ENCODE assay signal across 8 cellular contexts in the genomic region with DNA sequence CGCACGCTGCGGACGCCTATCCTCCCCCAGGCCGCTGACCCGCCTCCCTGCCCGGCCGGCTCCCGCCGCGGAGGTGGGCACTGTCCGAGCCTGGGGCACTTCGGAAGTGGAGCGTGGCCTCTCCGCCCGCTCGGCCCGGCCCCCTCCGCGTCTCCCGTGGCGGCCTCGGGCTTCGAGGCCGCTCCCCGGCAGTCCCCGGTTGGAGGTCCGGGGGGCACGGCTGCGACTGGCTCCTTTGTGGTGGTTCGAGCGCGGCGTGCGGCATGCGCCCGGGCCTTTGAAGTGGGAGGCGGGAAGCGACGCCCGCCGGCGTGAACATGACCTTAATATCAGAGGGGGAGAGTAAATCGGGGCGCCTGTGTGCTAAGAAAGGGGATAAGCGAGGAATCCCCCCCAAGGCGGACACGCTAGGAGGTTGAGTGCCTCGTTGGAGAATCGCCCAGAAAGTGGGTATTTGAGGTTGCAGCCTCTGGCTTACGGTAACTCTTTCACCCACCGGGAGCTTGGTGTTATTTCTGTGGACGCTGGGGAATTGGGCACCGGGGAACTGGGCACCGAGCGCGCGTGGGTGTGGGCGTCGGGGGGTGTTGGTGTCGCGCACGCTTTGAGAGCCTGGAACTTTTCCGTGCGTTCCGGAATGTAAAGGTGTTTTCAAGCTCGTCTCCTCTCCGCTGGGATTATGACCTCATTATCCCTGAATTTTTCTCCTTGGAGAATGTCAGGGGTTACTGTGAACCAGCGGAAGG. TPM values are rescaled to one million over a fixed set of nuclear protein-coding genes. Genes with fewer than 3 reads are reported as not detected.
DNase-seq lines count a peak whose midpoint lies in the region; ATAC-seq, FAIRE-seq and TF ChIP-seq lines count a peak whose summit lies in the region.

No MANE protein-coding gene starts in this region.

- H3K4me1 ChIP-seq in kidney (ENCODE audit: control insufficient read depth in 1 of 2, insufficient read depth in 1 of 2, low read depth in 1 of 2, low read length in 2 of 2), result peaks cover 3 to 5% of the 10 kb centered on the region in 2 donors

- CTCF ChIA-PET in AG04450 (lab: Charles Lee), result no interaction called here
- CTCF ChIA-PET in MCF 10A (lab: Yijun Ruan, JAX), result interaction anchor here (0.7 to 2.0 kb wide), 6 partner anchors 74 to 227 kb away, joined by 3 to 12 read pairs (median 4); a partner anchor contains a TSS

- H3K27me3 ChIP-seq in AG04450 (ENCODE audit: control insufficient read depth, insufficient read depth, low read length), result no peaks in the 10 kb centered on the region

- H3K27me3 Mint-ChIP-seq in T-helper 17 cell, result no peaks in the 10 kb centered on the region
- H3K27me3 Mint-ChIP-seq in MCF 10A (ENCODE audit: insufficient read depth, unreplicated experiment), result no peaks in the 10 kb centered on the region

- intact Hi-C loops in MCF 10A (cut with micrococcal nuclease), result loop anchor here (2.0 to 10.0 kb wide), 3 partner anchors 66 to 286 kb away; a partner anchor contains a TSS
- intact Hi-C loops in kidney (cut with DNase I), result no loop called here

- H3K4me3 Mint-ChIP-seq in T-helper 17 cell, result peak overlapping the region; percentile 91
- H3K4me3 Mint-ChIP-seq in MCF 10A (ENCODE audit: unreplicated experiment), result peak overlapping the region; percentile 79

- H3K27ac Mint-ChIP-seq in T-helper 17 cell, result peak overlapping the region; percentile 79
- H3K27ac Mint-ChIP-seq in MCF 10A (ENCODE audit: low read depth, unreplicated experiment), result peak overlapping the region; percentile 82

- H3K36me3 Mint-ChIP-seq in T-helper 17 cell (ENCODE audit: low read depth) (no peaks in the 10 kb centered on the region), MCF 10A (ENCODE audit: insufficient read depth, unreplicated experiment) (peaks cover 12% of the 10 kb centered on the region)

- TF ChIP-seq CTCF in AG04450 (IDR thresholded peaks at IDR 0.05; ENCODE audit: low read depth, low read length) (no peak), MCF 10A (IDR thresholded peaks at IDR 0.05; ENCODE audit: unreplicated experiment) (no peak), kidney (IDR thresholded peaks at IDR 0.05; ENCODE audit: borderline replicate concordance, extremely low read depth, insufficient read depth) (no peak)

- H3K9me3 Mint-ChIP-seq in MCF 10A (ENCODE audit: unreplicated experiment), result no peaks in the 10 kb centered on the region

- H3K36me3 ChIP-seq in kidney (ENCODE audit: control insufficient read depth in 1 of 2, insufficient read depth in 2 of 2, low read length in 2 of 2), result no peaks in the 10 kb centered on the region

- no TSS peak for BruUV-seq in MCF 10A (replicated peaks; lab: Mats Ljungman, UMichigan)

- H3K9me3 ChIP-seq in AG04450 (ENCODE audit: control insufficient read depth, insufficient read depth, low read length), result no peaks in the 10 kb centered on the region; the same call in 1 of the 2 replicates
- H3K9me3 ChIP-seq in T-helper 17 cell (ENCODE audit: control insufficient read depth, low read length, poor library complexity, severe bottlenecking), result no peaks in the 10 kb centered on the region
- no peaks in the 10 kb centered on the region for H3K9me3 ChIP-seq in kidney (ENCODE audit: control insufficient read depth in 1 of 2, low read length in 2 of 2)

- peak overlapping the region; percentile 82 for H3K4me3 ChIP-seq in AG04450 (ENCODE audit: low read depth, low read length)
- peak overlapping the region; percentile 74 to 76 for H3K4me3 ChIP-seq in kidney (ENCODE audit: low read length in 2 of 2)

- H3K9ac ChIP-seq in kidney (ENCODE audit: low read length in 2 of 2), result peak overlapping the region; percentile 51 to 74

- peaks cover 28% of the 10 kb centered on the region for H3K4me1 Mint-ChIP-seq in T-helper 17 cell
- peaks cover 27% of the 10 kb centered on the region for H3K4me1 Mint-ChIP-seq in MCF 10A (ENCODE audit: insufficient read depth, unreplicated experiment)

- no peak for DNase-seq in AG04450 (ENCODE audit: low read depth, low spot score)
- peak; percentile 30 for DNase-seq in GM19238 (ENCODE audit: insufficient read length, low spot score)
- DNase-seq in T-helper 17 cell, result peak in 2 of 3 donors; percentile 32 to 39
- DNase-seq in MCF 10A (ENCODE audit: unreplicated experiment), result peak; percentile 29
- DNase-seq in kidney, result peak; percentile 75
- DNase-seq in stimulated activated CD4-positive, alpha-beta T cell treated with anti-CD3 and anti-CD28 coated beads, Interleukin-4, amount 100 ng/mL, for 4 hours, result peak; percentile 28 to 43
- no peak for DNase-seq in AG08395 (ENCODE audit: low spot score)

- H3K27ac ChIP-seq in AG04450 (ENCODE audit: low read depth, low read length), result peak overlapping the region; percentile 12
- H3K27ac ChIP-seq in kidney (ENCODE audit: low read depth in 2 of 2, low read length in 2 of 2), result peak overlapping the region; percentile 61 to 70

- peak; percentile 29 for ATAC-seq in HG03354 (IDR thresholded peaks at IDR 0.05; ENCODE audit: poor library complexity, severe bottlenecking, unreplicated experiment)
- ATAC-seq in T-helper 17 cell, result peak; percentile 14

- POLR2A ChIA-PET in AG04450 (lab: Yijun Ruan, JAX) (interaction anchor here (0.6 to 1.7 kb wide), 4 partner anchors 41 to 382 kb away, joined by 3 to 23 read pairs (median 8); a partner anchor contains a TSS), MCF 10A (lab: Yijun Ruan, JAX) (interaction anchor here (0.6 to 7.3 kb wide), 28 partner anchors 10 to 1002 kb away, joined by 3 to 90 read pairs (median 4); a partner anchor contains a TSS)

- FAIRE-seq in kidney (lab: Jason Lieb, UNC), result no peak

RNA-seq across cellular contexts. Expression of a gene that starts 0.6 kb away (rescaled TPM):
- polyA plus RNA-seq in AG04450 (2011; rRNA removed) (6.2 and 9.0 TPM in 2 replicates), kidney (ENCODE audit: insufficient read depth, low read depth, low replicate concordance) (3.8 TPM)
- polyA minus RNA-seq in AG04450 (2011; rRNA and poly(A)+ RNA removed), result 2.2 and 9.1 TPM in 2 replicates
- total RNA-seq in T-helper 17 cell (1 to 10 TPM; 3.3 to 3.7 TPM), MCF 10A (2022) (14.9 and 16.0 TPM in 2 replicates), kidney (5.1 TPM)

RNA-seq across cellular contexts. Expression of a gene that starts 41.1 kb away (rescaled TPM):
- polyA plus RNA-seq in AG04450 (2011; rRNA removed) (10.1 and 14.9 TPM in 2 replicates), kidney (ENCODE audit: insufficient read depth, low read depth, low replicate concordance) (9.7 TPM)
- polyA minus RNA-seq in AG04450 (2011; rRNA and poly(A)+ RNA removed), result 2.9 and 3.4 TPM in 2 replicates
- total RNA-seq in T-helper 17 cell (10 to 100 TPM; 22.5 to 24.7 TPM), MCF 10A (2022) (12.1 and 14.0 TPM in 2 replicates), kidney (10.4 TPM)

RNA-seq across cellular contexts. Expression of a gene that starts 41.1 kb away (rescaled TPM):
- polyA plus RNA-seq in AG04450 (2011; rRNA removed) (5.2 and 5.7 TPM in 2 replicates), kidney (ENCODE audit: insufficient read depth, low read depth, low replicate concordance) (2.8 TPM)
- polyA minus RNA-seq in AG04450 (2011; rRNA and poly(A)+ RNA removed), result 12.3 and 12.6 TPM in 2 replicates
- total RNA-seq in T-helper 17 cell (10 to 100 TPM; 22.2 to 23.2 TPM), MCF 10A (2022) (17.2 and 18.1 TPM in 2 replicates), kidney (9.5 TPM)

RNA-seq across cellular contexts. Expression of a gene that starts 41.4 kb away (rescaled TPM):
- 1.7 and 2.1 TPM in 2 replicates for polyA plus RNA-seq in AG04450 (2011; rRNA removed)
- 0.48 TPM in 1 of 2 replicates, not detected in the other for polyA minus RNA-seq in AG04450 (2011; rRNA and poly(A)+ RNA removed)
- 1 to 10 TPM in 1 of 2 donors, under 1 TPM in 1; 0.62 to 3.2 TPM for total RNA-seq in T-helper 17 cell
- total RNA-seq in MCF 10A (2022), result 1.9 and 2.9 TPM in 2 replicates
- total RNA-seq in kidney, result 2.1 TPM
- 2.3 TPM for polyA plus RNA-seq in kidney (ENCODE audit: insufficient read depth, low read depth, low replicate concordance)

Comparison
In these comparisons a context has a peak if more than half of its experiments do, and no peak if none do; other contexts are left out.
1. DNase-seq: peak in GM19238 (single experiment), T-helper 17 cell (2 of 3), MCF 10A (single experiment), kidney (single experiment) and stimulated activated CD4-positive, alpha-beta T cell treated with anti-CD3 and anti-CD28 coated beads, Interleukin-4, amount 100 ng/mL, for 4 hours (2 of 2); none in AG04450 (single experiment) and AG08395 (single experiment).